ENCODE assay signal across 9 cellular contexts in the genomic region with DNA sequence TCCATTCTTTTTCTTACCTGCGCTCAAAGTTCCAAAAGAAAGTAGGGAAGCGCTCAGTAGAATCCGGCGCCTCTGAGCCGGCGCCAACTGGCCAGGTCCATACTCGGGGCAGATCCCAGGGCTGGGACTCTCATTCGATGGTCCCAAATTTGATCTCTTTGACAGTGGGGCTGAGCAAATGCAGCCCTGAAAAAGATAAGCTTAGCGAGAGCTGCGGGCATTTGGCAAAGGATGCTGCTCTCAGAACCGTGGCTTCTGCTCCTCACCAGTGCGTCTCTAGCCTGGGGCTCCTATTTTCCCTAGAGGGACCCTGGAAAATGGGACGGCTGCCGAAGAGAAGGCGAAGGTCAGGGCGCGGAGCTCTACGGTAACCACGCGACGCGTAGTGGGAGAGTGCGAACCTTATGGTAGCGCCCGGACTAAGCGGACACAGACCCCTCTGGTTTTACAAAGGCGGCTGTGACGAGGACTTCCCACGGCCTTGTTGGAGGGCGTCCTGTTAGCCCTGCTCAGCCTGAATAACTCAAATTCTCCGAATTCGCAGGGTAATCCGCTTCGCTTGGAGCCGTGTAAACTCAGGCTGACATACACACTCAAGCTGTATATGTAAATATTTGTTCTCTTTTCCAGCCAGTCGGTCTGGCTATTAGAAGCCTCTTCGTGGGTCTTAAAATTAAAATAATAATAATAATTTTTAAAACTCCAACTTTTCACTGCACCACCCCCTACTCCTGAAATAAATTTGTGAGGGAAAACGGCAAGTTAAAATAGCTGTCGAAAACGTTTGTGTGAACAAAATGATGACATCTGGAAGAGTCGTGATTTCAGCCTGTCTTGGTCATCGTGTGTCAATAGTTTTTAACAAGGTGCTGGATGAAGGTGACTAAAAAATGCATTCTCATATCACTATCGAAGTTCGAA.
DNase-seq lines count a peak whose midpoint lies in the region; ATAC-seq lines count a peak whose summit lies in the region.
"Had no signal": no experiment of that assay in that cellular context is flagged by ENCODE, and none has a peak within 500 bp of the region (broad histone marks: within the 10 kb centered on the region; RNA-seq: fewer than 3 reads in every experiment).

No MANE protein-coding gene starts in this region.

- H3K4me3 ChIP-seq in adipocyte (ENCODE audit: low read length) (peak overlapping the region; percentile 69), iPS-15b (ENCODE audit: low read depth, low read length) (peak overlapping the region; percentile 69)

- peaks cover 4% of the 10 kb centered on the region for H3K9me3 Mint-ChIP-seq in stimulated activated effector memory CD8-positive, alpha-beta T cell treated with anti-CD3 and anti-CD28 coated beads, Interleukin-12 subunit alpha, Interleukin-12 subunit beta, amount 100 ng/mL, for 72 hours

- H3K36me3 Mint-ChIP-seq in stimulated activated effector memory CD8-positive, alpha-beta T cell treated with anti-CD3 and anti-CD28 coated beads, Interleukin-12 subunit alpha, Interleukin-12 subunit beta, amount 100 ng/mL, for 72 hours = peaks cover 8% of the 10 kb centered on the region

- DNase-seq in DMS 273 (lab: John Stamatoyannopoulos, UW; ENCODE audit: unreplicated experiment) = peak; percentile 31
- no peak for DNase-seq in DMS 273 treated with DMSO at 0.1 percent for 48 hours (lab: John Stamatoyannopoulos, UW)
- DNase-seq in adipocyte (ENCODE audit: low read depth) = no peak
- no peak for DNase-seq in stimulated activated effector memory CD8-positive, alpha-beta T cell treated with anti-CD3 and anti-CD28 coated beads, Interleukin-12 subunit alpha, Interleukin-12 subunit beta, amount 100 ng/mL, for 72 hours (ENCODE audit: low spot score in 2 of 2)
- no peak for DNase-seq in globus pallidus (ENCODE audit: low spot score)
- no peak for DNase-seq in kidney tubule cell (ENCODE audit: low spot score)
- DNase-seq: 8988T had no signal

- H3K9me3 ChIP-seq in adipocyte (ENCODE audit: control insufficient read depth, low read length) = peaks cover 16% of the 10 kb centered on the region
- H3K9me3 ChIP-seq in iPS-15b (ENCODE audit: control insufficient read depth, insufficient read depth, low read length) = no peaks in the 10 kb centered on the region

- H3K27me3 ChIP-seq in adipocyte (replicated peaks; ENCODE audit: control insufficient read depth, insufficient read depth, low read length) (peaks cover 97% of the 10 kb centered on the region), iPS-15b (ENCODE audit: control insufficient read depth, insufficient read depth, low read length) (peaks cover 99% of the 10 kb centered on the region)

- H3K9ac ChIP-seq in adipocyte (ENCODE audit: low read length) = no peak overlapping the region
- no peak overlapping the region for H3K9ac ChIP-seq in iPS-15b (ENCODE audit: low read depth, low read length)

- peak overlapping the region; percentile 13 for H3K4me3 Mint-ChIP-seq in stimulated activated effector memory CD8-positive, alpha-beta T cell treated with anti-CD3 and anti-CD28 coated beads, Interleukin-12 subunit alpha, Interleukin-12 subunit beta, amount 100 ng/mL, for 72 hours

- H3K4me1 Mint-ChIP-seq in stimulated activated effector memory CD8-positive, alpha-beta T cell treated with anti-CD3 and anti-CD28 coated beads, Interleukin-12 subunit alpha, Interleukin-12 subunit beta, amount 100 ng/mL, for 72 hours = peaks cover 6% of the 10 kb centered on the region

- no peaks in the 10 kb centered on the region for H3K4me1 ChIP-seq in adipocyte (ENCODE audit: control insufficient read depth, insufficient read depth, low read length)
- peaks cover 28% of the 10 kb centered on the region for H3K4me1 ChIP-seq in iPS-15b (ENCODE audit: control insufficient read depth, insufficient read depth, low read length)

- H3K36me3 ChIP-seq in adipocyte (ENCODE audit: control insufficient read depth, insufficient read depth, low read length, severe bottlenecking) (no peaks in the 10 kb centered on the region), iPS-15b (ENCODE audit: control insufficient read depth, insufficient read depth, low read length) (no peaks in the 10 kb centered on the region)

- no peak overlapping the region for H3K27ac Mint-ChIP-seq in stimulated activated effector memory CD8-positive, alpha-beta T cell treated with anti-CD3 and anti-CD28 coated beads, Interleukin-12 subunit alpha, Interleukin-12 subunit beta, amount 100 ng/mL, for 72 hours

- no peak for ATAC-seq in stimulated activated effector memory CD8-positive, alpha-beta T cell treated with anti-CD3 and anti-CD28 coated beads, Interleukin-12 subunit alpha, Interleukin-12 subunit beta, amount 100 ng/mL, for 72 hours
- ATAC-seq in HG02973 (IDR thresholded peaks at IDR 0.05; ENCODE audit: unreplicated experiment) = no peak
